2 cellular contexts compared by ENCODE assay signal in the genomic region with DNA sequence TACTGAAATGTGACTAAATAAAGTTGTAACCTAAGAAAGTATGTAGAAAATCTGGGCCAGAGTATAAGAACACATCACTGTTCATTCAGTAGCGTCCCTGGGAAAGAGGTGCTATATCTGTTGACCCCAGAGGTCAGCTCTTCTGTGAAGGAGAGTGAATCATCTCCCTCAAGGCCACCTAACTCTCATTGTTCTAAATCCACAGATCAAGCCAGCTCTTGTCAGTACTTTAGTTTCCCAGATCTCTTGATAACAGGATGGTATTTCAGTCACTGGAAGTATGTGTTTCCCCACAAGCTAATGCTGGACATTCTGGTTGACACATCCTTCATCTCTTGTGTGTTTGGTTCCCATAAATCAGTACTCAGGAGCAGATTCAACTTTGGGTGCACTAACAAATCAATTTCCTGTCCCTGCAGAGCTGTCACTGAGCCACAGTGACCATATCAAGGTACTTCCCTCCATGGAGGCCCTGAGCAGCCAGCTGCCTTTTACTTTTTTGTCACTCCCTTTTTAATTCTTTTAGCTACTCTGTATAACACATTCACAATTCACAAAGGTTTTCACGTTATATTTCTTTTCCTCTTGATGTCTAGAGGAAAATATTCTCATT.
TF ChIP-seq lines count a peak whose summit lies in the region.

No MANE protein-coding gene starts in this region.

TF ChIP-seq in HCT116, 20 proteins besides CTCF, POLR2A, EP300 and RAD21 (continued from another document):
- TF ChIP-seq, protein P1, sequence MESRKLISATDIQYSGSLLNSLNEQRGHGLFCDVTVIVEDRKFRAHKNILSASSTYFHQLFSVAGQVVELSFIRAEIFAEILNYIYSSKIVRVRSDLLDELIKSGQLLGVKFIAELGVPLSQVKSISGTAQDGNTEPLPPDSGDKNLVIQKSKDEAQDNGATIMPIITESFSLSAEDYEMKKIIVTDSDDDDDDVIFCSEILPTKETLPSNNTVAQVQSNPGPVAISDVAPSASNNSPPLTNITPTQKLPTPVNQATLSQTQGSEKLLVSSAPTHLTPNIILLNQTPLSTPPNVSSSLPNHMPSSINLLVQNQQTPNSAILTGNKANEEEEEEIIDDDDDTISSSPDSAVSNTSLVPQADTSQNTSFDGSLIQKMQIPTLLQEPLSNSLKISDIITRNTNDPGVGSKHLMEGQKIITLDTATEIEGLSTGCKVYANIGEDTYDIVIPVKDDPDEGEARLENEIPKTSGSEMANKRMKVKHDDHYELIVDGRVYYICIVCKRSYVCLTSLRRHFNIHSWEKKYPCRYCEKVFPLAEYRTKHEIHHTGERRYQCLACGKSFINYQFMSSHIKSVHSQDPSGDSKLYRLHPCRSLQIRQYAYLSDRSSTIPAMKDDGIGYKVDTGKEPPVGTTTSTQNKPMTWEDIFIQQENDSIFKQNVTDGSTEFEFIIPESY (IDR thresholded peaks at IDR 0.05; ENCODE audit: extremely low read depth, insufficient replicate concordance, low read length), result no peak
- TF ChIP-seq SRF (IDR thresholded peaks at IDR 0.05; ENCODE audit: low read depth) (no peak), SIN3A (IDR thresholded peaks at IDR 0.05; ENCODE audit: low read depth) (0 out of 2 replicates have a peak, but pooled peaks have one; percentile 28), CBX3 (IDR thresholded peaks at IDR 0.05; ENCODE audit: low read depth) (no peak)

TF ChIP-seq in SK-N-SH treated with all-trans-retinoic acid at 6 μM for 48 hours, 23 proteins besides CTCF, POLR2A, EP300 and RAD21 (continued from another document):
- TF ChIP-seq, protein P2, sequence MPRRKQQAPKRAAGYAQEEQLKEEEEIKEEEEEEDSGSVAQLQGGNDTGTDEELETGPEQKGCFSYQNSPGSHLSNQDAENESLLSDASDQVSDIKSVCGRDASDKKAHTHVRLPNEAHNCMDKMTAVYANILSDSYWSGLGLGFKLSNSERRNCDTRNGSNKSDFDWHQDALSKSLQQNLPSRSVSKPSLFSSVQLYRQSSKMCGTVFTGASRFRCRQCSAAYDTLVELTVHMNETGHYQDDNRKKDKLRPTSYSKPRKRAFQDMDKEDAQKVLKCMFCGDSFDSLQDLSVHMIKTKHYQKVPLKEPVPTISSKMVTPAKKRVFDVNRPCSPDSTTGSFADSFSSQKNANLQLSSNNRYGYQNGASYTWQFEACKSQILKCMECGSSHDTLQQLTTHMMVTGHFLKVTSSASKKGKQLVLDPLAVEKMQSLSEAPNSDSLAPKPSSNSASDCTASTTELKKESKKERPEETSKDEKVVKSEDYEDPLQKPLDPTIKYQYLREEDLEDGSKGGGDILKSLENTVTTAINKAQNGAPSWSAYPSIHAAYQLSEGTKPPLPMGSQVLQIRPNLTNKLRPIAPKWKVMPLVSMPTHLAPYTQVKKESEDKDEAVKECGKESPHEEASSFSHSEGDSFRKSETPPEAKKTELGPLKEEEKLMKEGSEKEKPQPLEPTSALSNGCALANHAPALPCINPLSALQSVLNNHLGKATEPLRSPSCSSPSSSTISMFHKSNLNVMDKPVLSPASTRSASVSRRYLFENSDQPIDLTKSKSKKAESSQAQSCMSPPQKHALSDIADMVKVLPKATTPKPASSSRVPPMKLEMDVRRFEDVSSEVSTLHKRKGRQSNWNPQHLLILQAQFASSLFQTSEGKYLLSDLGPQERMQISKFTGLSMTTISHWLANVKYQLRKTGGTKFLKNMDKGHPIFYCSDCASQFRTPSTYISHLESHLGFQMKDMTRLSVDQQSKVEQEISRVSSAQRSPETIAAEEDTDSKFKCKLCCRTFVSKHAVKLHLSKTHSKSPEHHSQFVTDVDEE (CRISPR knock-in tag; IDR thresholded peaks at IDR 0.05), result no peak
- no peak for TF ChIP-seq ESRRG (CRISPR knock-in tag; IDR thresholded peaks at IDR 0.05)
- TF ChIP-seq, protein P3, sequence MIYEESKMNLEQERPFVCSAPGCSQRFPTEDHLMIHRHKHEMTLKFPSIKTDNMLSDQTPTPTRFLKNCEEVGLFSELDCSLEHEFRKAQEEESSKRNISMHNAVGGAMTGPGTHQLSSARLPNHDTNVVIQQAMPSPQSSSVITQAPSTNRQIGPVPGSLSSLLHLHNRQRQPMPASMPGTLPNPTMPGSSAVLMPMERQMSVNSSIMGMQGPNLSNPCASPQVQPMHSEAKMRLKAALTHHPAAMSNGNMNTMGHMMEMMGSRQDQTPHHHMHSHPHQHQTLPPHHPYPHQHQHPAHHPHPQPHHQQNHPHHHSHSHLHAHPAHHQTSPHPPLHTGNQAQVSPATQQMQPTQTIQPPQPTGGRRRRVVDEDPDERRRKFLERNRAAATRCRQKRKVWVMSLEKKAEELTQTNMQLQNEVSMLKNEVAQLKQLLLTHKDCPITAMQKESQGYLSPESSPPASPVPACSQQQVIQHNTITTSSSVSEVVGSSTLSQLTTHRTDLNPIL (CRISPR knock-in tag; IDR thresholded peaks at IDR 0.05; ENCODE audit: low read depth), result no peak
- no peak for TF ChIP-seq ZC3H10 (CRISPR knock-in tag; IDR thresholded peaks at IDR 0.05)
- TF ChIP-seq TCF4 (CRISPR knock-in tag; IDR thresholded peaks at IDR 0.05; ENCODE audit: borderline replicate concordance), result no peak
- no peak for TF ChIP-seq RARB (CRISPR knock-in tag; IDR thresholded peaks at IDR 0.05)
- no peak for TF ChIP-seq ARNTL (CRISPR knock-in tag; IDR thresholded peaks at IDR 0.05; ENCODE audit: borderline replicate concordance, low read depth)
- TF ChIP-seq ZFP3 (CRISPR knock-in tag; IDR thresholded peaks at IDR 0.05), result no peak
- no peak for TF ChIP-seq ZNF8 (CRISPR knock-in tag; IDR thresholded peaks at IDR 0.05)
- TF ChIP-seq, protein P4, sequence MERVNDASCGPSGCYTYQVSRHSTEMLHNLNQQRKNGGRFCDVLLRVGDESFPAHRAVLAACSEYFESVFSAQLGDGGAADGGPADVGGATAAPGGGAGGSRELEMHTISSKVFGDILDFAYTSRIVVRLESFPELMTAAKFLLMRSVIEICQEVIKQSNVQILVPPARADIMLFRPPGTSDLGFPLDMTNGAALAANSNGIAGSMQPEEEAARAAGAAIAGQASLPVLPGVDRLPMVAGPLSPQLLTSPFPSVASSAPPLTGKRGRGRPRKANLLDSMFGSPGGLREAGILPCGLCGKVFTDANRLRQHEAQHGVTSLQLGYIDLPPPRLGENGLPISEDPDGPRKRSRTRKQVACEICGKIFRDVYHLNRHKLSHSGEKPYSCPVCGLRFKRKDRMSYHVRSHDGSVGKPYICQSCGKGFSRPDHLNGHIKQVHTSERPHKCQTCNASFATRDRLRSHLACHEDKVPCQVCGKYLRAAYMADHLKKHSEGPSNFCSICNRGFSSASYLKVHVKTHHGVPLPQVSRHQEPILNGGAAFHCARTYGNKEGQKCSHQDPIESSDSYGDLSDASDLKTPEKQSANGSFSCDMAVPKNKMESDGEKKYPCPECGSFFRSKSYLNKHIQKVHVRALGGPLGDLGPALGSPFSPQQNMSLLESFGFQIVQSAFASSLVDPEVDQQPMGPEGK (CRISPR knock-in tag; IDR thresholded peaks at IDR 0.05; ENCODE audit: borderline replicate concordance), result no peak
- TF ChIP-seq, protein P5, sequence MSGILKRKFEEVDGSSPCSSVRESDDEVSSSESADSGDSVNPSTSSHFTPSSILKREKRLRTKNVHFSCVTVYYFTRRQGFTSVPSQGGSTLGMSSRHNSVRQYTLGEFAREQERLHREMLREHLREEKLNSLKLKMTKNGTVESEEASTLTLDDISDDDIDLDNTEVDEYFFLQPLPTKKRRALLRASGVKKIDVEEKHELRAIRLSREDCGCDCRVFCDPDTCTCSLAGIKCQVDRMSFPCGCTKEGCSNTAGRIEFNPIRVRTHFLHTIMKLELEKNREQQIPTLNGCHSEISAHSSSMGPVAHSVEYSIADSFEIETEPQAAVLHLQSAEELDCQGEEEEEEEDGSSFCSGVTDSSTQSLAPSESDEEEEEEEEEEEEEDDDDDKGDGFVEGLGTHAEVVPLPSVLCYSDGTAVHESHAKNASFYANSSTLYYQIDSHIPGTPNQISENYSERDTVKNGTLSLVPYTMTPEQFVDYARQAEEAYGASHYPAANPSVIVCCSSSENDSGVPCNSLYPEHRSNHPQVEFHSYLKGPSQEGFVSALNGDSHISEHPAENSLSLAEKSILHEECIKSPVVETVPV (CRISPR knock-in tag; IDR thresholded peaks at IDR 0.05), result no peak
- TF ChIP-seq GLIS3 (CRISPR knock-in tag; IDR thresholded peaks at IDR 0.05), result no peak
- TF ChIP-seq, protein P6, sequence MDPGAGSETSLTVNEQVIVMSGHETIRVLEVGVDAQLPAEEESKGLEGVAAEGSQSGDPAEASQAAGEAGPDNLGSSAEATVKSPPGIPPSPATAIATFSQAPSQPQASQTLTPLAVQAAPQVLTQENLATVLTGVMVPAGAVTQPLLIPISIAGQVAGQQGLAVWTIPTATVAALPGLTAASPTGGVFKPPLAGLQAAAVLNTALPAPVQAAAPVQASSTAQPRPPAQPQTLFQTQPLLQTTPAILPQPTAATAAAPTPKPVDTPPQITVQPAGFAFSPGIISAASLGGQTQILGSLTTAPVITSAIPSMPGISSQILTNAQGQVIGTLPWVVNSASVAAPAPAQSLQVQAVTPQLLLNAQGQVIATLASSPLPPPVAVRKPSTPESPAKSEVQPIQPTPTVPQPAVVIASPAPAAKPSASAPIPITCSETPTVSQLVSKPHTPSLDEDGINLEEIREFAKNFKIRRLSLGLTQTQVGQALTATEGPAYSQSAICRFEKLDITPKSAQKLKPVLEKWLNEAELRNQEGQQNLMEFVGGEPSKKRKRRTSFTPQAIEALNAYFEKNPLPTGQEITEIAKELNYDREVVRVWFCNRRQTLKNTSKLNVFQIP (CRISPR knock-in tag; IDR thresholded peaks at IDR 0.05; ENCODE audit: borderline replicate concordance, low read depth), result no peak
- no peak for TF ChIP-seq PPARA (CRISPR knock-in tag; IDR thresholded peaks at IDR 0.05; ENCODE audit: borderline replicate concordance)
TF ChIP-seq in SK-N-SH treated with all-trans-retinoic acid at 6 μM for 48 hours: peak in this region for 0.
